13 cellular contexts compared by ENCODE assay signal in genomic region chr3:39937874-39938273, GRCh38.
DNase-seq lines count a peak whose midpoint lies in the region; ATAC-seq and TF ChIP-seq lines count a peak whose summit lies in the region.
"Had no signal": no experiment of that assay in that cellular context is flagged by ENCODE, and none has a peak within 500 bp of the region (broad histone marks: within the 10 kb centered on the region; RNA-seq: fewer than 3 reads in every experiment).

No MANE protein-coding gene starts in this region.

- H3K36me3 Mint-ChIP-seq in effector memory CD8-positive, alpha-beta T cell (ENCODE audit: insufficient read depth), result no peaks in the 10 kb centered on the region

- in situ Hi-C loops in GM13977 (cut with MboI; ENCODE audit: low pct_unique_long_range_greater_than_20kb, low sequenced_read_pairs, unreplicated experiment), result no loop called here

- no peaks in the 10 kb centered on the region for H3K9me3 Mint-ChIP-seq in effector memory CD8-positive, alpha-beta T cell

- H3K4me1 Mint-ChIP-seq in effector memory CD8-positive, alpha-beta T cell (ENCODE audit: low read depth in 2 of 2), result no peaks in the 10 kb centered on the region

- H3K27me3 ChIP-seq in layer of hippocampus (ENCODE audit: control insufficient read depth, insufficient read depth, low read length), result no peaks in the 10 kb centered on the region
- H3K27me3 ChIP-seq: brain microvascular endothelial cell, heart left ventricle had no signal

- TF ChIP-seq CTCF in GM13977 (IDR thresholded peaks at IDR 0.05; ENCODE audit: extremely low read depth, insufficient read depth, missing control alignments), result no peak
- no peak for TF ChIP-seq CTCF in GM20000 (IDR thresholded peaks at IDR 0.05; ENCODE audit: extremely low read depth, missing control alignments)

- DNase-seq in effector memory CD8-positive, alpha-beta T cell, result no peak
- DNase-seq in GM13977 (ENCODE audit: low spot score) (no peak), GM20000 (ENCODE audit: low spot score) (no peak), T-helper 1 cell (no peak)
- DNase-seq: activated CD4-positive, alpha-beta T cell treated with anti-CD3 and anti-CD28 coated beads for 48 hours; activated gamma-delta T cell treated with Interleukin-2 at 50 U/mL for 16 hours; brain microvascular endothelial cell; heart left ventricle; NCI-H2171 treated with DMSO at 0.1 percent for 48 hours had no signal

- H3K27me3 Mint-ChIP-seq in effector memory CD8-positive, alpha-beta T cell, result peaks cover 0 to 5% of the 10 kb centered on the region in 2 donors

- no peak overlapping the region for H3K27ac Mint-ChIP-seq in effector memory CD8-positive, alpha-beta T cell

- ATAC-seq in GM18858 (IDR thresholded peaks at IDR 0.05; ENCODE audit: unreplicated experiment), result peak; percentile 61
- ATAC-seq in GM21390 (IDR thresholded peaks at IDR 0.05; ENCODE audit: unreplicated experiment), result peak; percentile 68
- ATAC-seq in HG03565 (IDR thresholded peaks at IDR 0.05; ENCODE audit: unreplicated experiment), result peak; percentile 54
- ATAC-seq in effector memory CD8-positive, alpha-beta T cell (replicated peaks), result no peak

- H3K4me3 Mint-ChIP-seq in effector memory CD8-positive, alpha-beta T cell, result no peak overlapping the region

- peak overlapping the region; percentile 76 for H3K27ac ChIP-seq in layer of hippocampus (ENCODE audit: low read depth, low read length)
- H3K27ac ChIP-seq: brain microvascular endothelial cell had no signal
